In genomic region chr6:112163295-112164257, GRCh38 we compare ENCODE assay signal across 8 cellular contexts.
DNase-seq lines count a peak whose midpoint lies in the region; ATAC-seq and TF ChIP-seq lines count a peak whose summit lies in the region.

No MANE protein-coding gene starts in this region.

- no peaks in the 10 kb centered on the region for H4K20me1 ChIP-seq in DOHH2 (ENCODE audit: control insufficient read depth, insufficient read depth, low read depth, low read length)

- H3K27me3 ChIP-seq in DOHH2 (ENCODE audit: control insufficient read depth, low read length) (peaks cover 28% of the 10 kb centered on the region), RWPE2 (ENCODE audit: insufficient read depth, poor library complexity, severe bottlenecking) (peaks cover 10% of the 10 kb centered on the region), cardiac muscle cell (no peaks in the 10 kb centered on the region)

- no peaks in the 10 kb centered on the region for H3K4me1 ChIP-seq in DOHH2 (ENCODE audit: control insufficient read depth, low read length)
- H3K4me1 ChIP-seq in RWPE2 (ENCODE audit: insufficient read depth, poor library complexity, severe bottlenecking): no peaks in the 10 kb centered on the region
- no peaks in the 10 kb centered on the region for H3K4me1 ChIP-seq in cardiac muscle cell (ENCODE audit: low read depth)

- no peak overlapping the region for H3K4me3 ChIP-seq in DOHH2 (ENCODE audit: low read length)
- H3K4me3 ChIP-seq in RWPE2 (ENCODE audit: severe bottlenecking): no peak overlapping the region
- no peak overlapping the region for H3K4me3 ChIP-seq in cardiac muscle cell
- H3K4me3 ChIP-seq in retinal pigment epithelial cell (ENCODE audit: low read length): no peak overlapping the region

- H3K9me3 ChIP-seq in DOHH2 (ENCODE audit: control insufficient read depth, insufficient read depth, low read length) (no peaks in the 10 kb centered on the region), RWPE2 (ENCODE audit: severe bottlenecking) (no peaks in the 10 kb centered on the region), cardiac muscle cell (ENCODE audit: low read depth) (no peaks in the 10 kb centered on the region)

- H3K27ac ChIP-seq in DOHH2 (ENCODE audit: low read depth, low read length): no peak overlapping the region
- no peak overlapping the region for H3K27ac ChIP-seq in RWPE2 (ENCODE audit: poor library complexity, severe bottlenecking)
- no peak overlapping the region for H3K27ac ChIP-seq in cardiac muscle cell

- peak; percentile 54 for DNase-seq in HT-29 (ENCODE audit: low spot score)
- no peak for DNase-seq in RWPE2 (ENCODE audit: low spot score)
- peak; percentile 64 for DNase-seq in activated T-helper 9 cell treated with anti-CD3 and anti-CD28 coated beads, Interleukin-2, amount 50 U/mL, for 16 hours (ENCODE audit: low read depth)
- peak; percentile 50 to 68 for DNase-seq in cardiac muscle cell (ENCODE audit: low read depth in 1 of 2, low spot score in 1 of 2)
- no peak for DNase-seq in retinal pigment epithelial cell (ENCODE audit: low read depth)
- DNase-seq in NCI-H510A treated with DMSO at 0.1 percent for 48 hours (lab: John Stamatoyannopoulos, UW): no peak

- no peak overlapping the region for H3K4me2 ChIP-seq in DOHH2 (ENCODE audit: low read length)

- no peaks in the 10 kb centered on the region for H3K9me2 ChIP-seq in DOHH2 (replicated peaks; ENCODE audit: control insufficient read depth, low read length)

- TF ChIP-seq CTCF in DOHH2 (IDR thresholded peaks at IDR 0.05; ENCODE audit: low read depth, low read length, poor library complexity, severe bottlenecking) (peak; percentile 90), RWPE2 (IDR thresholded peaks at IDR 0.05; ENCODE audit: poor library complexity, severe bottlenecking) (peak; percentile 96), cardiac muscle cell (IDR thresholded peaks at IDR 0.05; ENCODE audit: low read depth, low read length) (peak; percentile 82), retinal pigment epithelial cell (conservative IDR thresholded peaks at IDR 0.05; ENCODE audit: low read depth, low read length) (peak; percentile 98)

- ATAC-seq in GM21423 (IDR thresholded peaks at IDR 0.05; ENCODE audit: unreplicated experiment): peak; percentile 99
- ATAC-seq in RWPE2 (ENCODE audit: low read depth): peak; percentile 97

- no peaks in the 10 kb centered on the region for H3K79me2 ChIP-seq in DOHH2 (ENCODE audit: control insufficient read depth, low read length)

- H3K36me3 ChIP-seq in DOHH2 (ENCODE audit: control insufficient read depth, low read length) (no peaks in the 10 kb centered on the region), RWPE2 (ENCODE audit: low read depth) (no peaks in the 10 kb centered on the region), cardiac muscle cell (peaks cover 68% of the 10 kb centered on the region)

- H3F3A ChIP-seq in DOHH2 (ENCODE audit: control insufficient read depth, insufficient read depth): no peaks in the 10 kb centered on the region

Comparison
In these comparisons a context has a peak if more than half of its experiments do, and no peak if none do; other contexts are left out.
1. DNase-seq: peak in HT-29 (single experiment), activated T-helper 9 cell treated with anti-CD3 and anti-CD28 coated beads, Interleukin-2, amount 50 U/mL, for 16 hours (single experiment) and cardiac muscle cell (2 of 2); none in RWPE2 (single experiment), retinal pigment epithelial cell (single experiment) and NCI-H510A treated with DMSO at 0.1 percent for 48 hours (single experiment).
2. Peak in every context shown above with its lines, with median percentiles within 50 percentile points of each other: CTCF ChIP-seq.